28 cellular contexts compared by ENCODE assay signal in the genomic region with DNA sequence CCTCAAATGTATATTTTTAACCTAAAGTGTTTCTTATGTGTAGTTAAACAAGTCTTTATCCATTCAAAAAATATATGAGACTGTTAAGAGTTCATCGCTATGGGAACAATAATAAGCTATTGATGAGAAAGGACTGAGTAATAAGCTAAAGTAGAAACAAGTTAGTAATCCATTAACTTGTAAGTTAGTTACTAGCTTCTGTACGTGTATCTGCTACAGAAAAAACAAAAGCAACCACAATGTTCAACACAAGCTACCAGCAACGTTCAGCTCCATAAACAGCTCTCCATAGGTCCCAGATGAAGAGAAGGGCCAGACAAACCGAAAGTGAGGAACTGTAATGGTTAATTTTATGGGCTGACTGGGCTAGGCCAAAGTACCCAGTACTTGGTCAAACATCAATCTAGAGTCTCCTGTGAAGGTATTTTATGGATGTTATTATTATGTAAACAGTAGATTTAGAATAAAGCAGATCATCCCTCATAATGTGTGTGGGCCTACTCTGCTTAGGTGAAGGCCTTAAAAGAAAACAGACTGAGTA. TPM values are rescaled to one million over a fixed set of nuclear protein-coding genes. Genes with fewer than 3 reads are reported as not detected.
A peak's percentile ranks its signal among the peaks of the same experiment; 100 is the strongest.
DNase-seq lines count a peak whose midpoint lies in the region; ATAC-seq, FAIRE-seq and TF ChIP-seq lines count a peak whose summit lies in the region.
"Had no signal": no experiment of that assay in that cellular context is flagged by ENCODE, and none has a peak within 500 bp of the region (broad histone marks: within the 10 kb centered on the region; RNA-seq: fewer than 3 reads in every experiment).

No MANE protein-coding gene starts in this region.

- WGBS in K562 (ENCODE audit: insufficient coverage, low coverage, missing lambda C conversion rate) = 61% methylated on average over 4 of the region's 4 CpGs
- 29 to 60% (median 37%) methylated on average over 4 of the region's 4 CpGs for WGBS in small intestine, 3 donors

- CTCF ChIA-PET in K562 (lab: Yijun Ruan, JAX; ENCODE audit: low intra/inter-chr PET ratio) = no interaction called here

- TF ChIP-seq RAD21 in K562 (CRISPR knock-in tag; conservative IDR thresholded peaks at IDR 0.05 in 1 of 2, IDR thresholded peaks at IDR 0.05 in 1 of 2) = no peak

- no peaks in the 10 kb centered on the region for H3K79me2 ChIP-seq in K562 (ENCODE audit: control insufficient read depth, insufficient read depth, low read length)

- ATAC-seq in GM19023 (IDR thresholded peaks at IDR 0.05; ENCODE audit: unreplicated experiment) = peak; percentile 19
- ATAC-seq in HG02759 (IDR thresholded peaks at IDR 0.05; ENCODE audit: unreplicated experiment) = peak; percentile 42
- no peak for ATAC-seq in K562
- ATAC-seq in esophagus mucosa = no peak
- ATAC-seq in GM19328 (IDR thresholded peaks at IDR 0.05; ENCODE audit: unreplicated experiment) = no peak
- ATAC-seq: left lung; naive thymus-derived CD4-positive, alpha-beta T cell; Right ventricle myocardium inferior; WTC11 had no signal

- H3K4me2 ChIP-seq in K562 (ENCODE audit: insufficient read depth, low read length) = no peak overlapping the region

- no TSS peak for BruUV-seq in K562 (replicated peaks; lab: Mats Ljungman, UMichigan)

- no peak for TF ChIP-seq POLR2A in K562 (conservative IDR thresholded peaks at IDR 0.05)

- DNase-seq in K562 (ENCODE audit: extremely low read depth in 1 of 4, low spot score in 3 of 4) = no peak
- DNase-seq in small intestine = peak; percentile 81
- DNase-seq in substantia nigra (lab: John Stamatoyannopoulos, UW) = no peak
- DNase-seq: activated naive CD4-positive, alpha-beta T cell treated with anti-CD3 and anti-CD28 coated beads for 36 hours; amniotic stem cell; effector memory CD4-positive, alpha-beta T cell; EL; foreskin melanocyte; IMR-90; left lung; naive thymus-derived CD4-positive, alpha-beta T cell; NCI-H1105; NCI-H2029; NCI-H345; NCI-H82; nucleus accumbens; OCI-M1; stimulated activated naive B cell treated with anti-CD40 and anti-IgM and Interleukin-4, amounts not matched to agents 10 μg/mL and 1 μg/mL and 100 μg/mL, for 72 hours; testis had no signal

- TF ChIP-seq CTCF in K562 (IDR thresholded peaks at IDR 0.05 in 2 of 3, conservative IDR thresholded peaks at IDR 0.05 in 1 of 3; ENCODE audit: insufficient read depth in 2 of 3, low read depth in 1 of 3, low read length in 3 of 3) = no peak

- TF ChIP-seq EP300 in K562 (IDR thresholded peaks at IDR 0.05; ENCODE audit: low read length) = no peak

- H3K4me3 ChIP-seq in K562 (no peak overlapping the region), small intestine (ENCODE audit: low read depth in 1 of 2, low read length in 2 of 2) (no peak overlapping the region)
- H3K4me3 ChIP-seq: breast epithelium, left lung, skin epidermis, testis had no signal

- intact Hi-C loops in K562 (cut with micrococcal nuclease) = loop anchor here (10.0 kb wide), 1 partner anchor 505 kb away; no protein-coding TSS in a partner anchor

- no peaks in the 10 kb centered on the region for H3K27me3 ChIP-seq in K562 (ENCODE audit: control insufficient read depth in 2 of 2, insufficient read depth in 2 of 2, low read length in 2 of 2)
- no peaks in the 10 kb centered on the region for H3K27me3 ChIP-seq in small intestine (ENCODE audit: control insufficient read depth in 2 of 2, insufficient read depth in 2 of 2, low read length in 2 of 2)
- H3K27me3 ChIP-seq: breast epithelium, left lung, testis had no signal

- H3K4me1 ChIP-seq in K562 (replicated peaks in 1 of 2; ENCODE audit: control insufficient read depth in 2 of 2, insufficient read depth in 2 of 2, low read length in 2 of 2) (peaks cover 0 to 16% of the 10 kb centered on the region in 2 experiments; a peak in 4 of 5 replicates), small intestine (ENCODE audit: control insufficient read depth in 2 of 2, insufficient read depth in 1 of 2, low read depth in 1 of 2, low read length in 1 of 2) (peaks cover 0 to 2% of the 10 kb centered on the region in 2 donors)
- H3K4me1 ChIP-seq: breast epithelium, left lung, testis had no signal

- H3K9ac ChIP-seq in K562 (ENCODE audit: insufficient read depth in 1 of 2, low read depth in 2 of 2, low read length in 2 of 2) = no peak overlapping the region

- no peaks in the 10 kb centered on the region for H3K36me3 ChIP-seq in K562 (ENCODE audit: control insufficient read depth, insufficient read depth, low read length)
- H3K36me3 ChIP-seq in small intestine (ENCODE audit: control insufficient read depth in 2 of 2, insufficient read depth in 2 of 2, low read length in 2 of 2) = no peaks in the 10 kb centered on the region
- H3K36me3 ChIP-seq: breast epithelium, left lung had no signal

- H2AFZ ChIP-seq in K562 (ENCODE audit: low read depth, low read length) = peak overlapping the region; percentile 11; the same call in 1 of the 2 replicates

- in situ Hi-C loops in K562 (cut with MboI) = no loop called here

- no peaks in the 10 kb centered on the region for H4K20me1 ChIP-seq in K562 (replicated peaks; ENCODE audit: control insufficient read depth, insufficient read depth, low read length)

- no peaks in the 10 kb centered on the region for H3K9me1 ChIP-seq in K562 (ENCODE audit: control insufficient read depth, insufficient read depth, low read length)

- POLR2A ChIA-PET in K562 (lab: Yijun Ruan, JAX) = interaction anchor here (1.0 to 1.7 kb wide), 4 partner anchors 8 to 15 kb away, joined by 4 to 11 read pairs (median 6); no protein-coding TSS in a partner anchor

- H3K9me3 ChIP-seq in K562 (replicated peaks; ENCODE audit: control insufficient read depth, insufficient read depth, low read depth, low read length) (no peaks in the 10 kb centered on the region), small intestine (ENCODE audit: control insufficient read depth, low read depth) (no peaks in the 10 kb centered on the region)
- H3K9me3 ChIP-seq: breast epithelium, left lung, testis had no signal

- H3K27ac ChIP-seq in K562 (ENCODE audit: extremely low read depth, low read depth, low read length) (no peak overlapping the region), small intestine (ENCODE audit: low read depth in 1 of 2, low read length in 1 of 2) (no peak overlapping the region), substantia nigra (ENCODE audit: low read depth, low read length, poor library complexity, severe bottlenecking) (no peak overlapping the region)
- H3K27ac ChIP-seq: breast epithelium, left lung, skin epidermis, testis had no signal

- FAIRE-seq in K562 (lab: Jason Lieb, UNC) (no peak), small intestine (lab: Jason Lieb, UNC) (no peak)
- FAIRE-seq: colon had no signal

TF ChIP-seq in K562, 482 proteins besides CTCF, POLR2A, EP300 and RAD21 (continues in another document):
- TF ChIP-seq FIP1L1 (IDR thresholded peaks at IDR 0.05; ENCODE audit: low read depth, low read length, poor library complexity, severe bottlenecking) = no peak
- TF ChIP-seq, protein P1, sequence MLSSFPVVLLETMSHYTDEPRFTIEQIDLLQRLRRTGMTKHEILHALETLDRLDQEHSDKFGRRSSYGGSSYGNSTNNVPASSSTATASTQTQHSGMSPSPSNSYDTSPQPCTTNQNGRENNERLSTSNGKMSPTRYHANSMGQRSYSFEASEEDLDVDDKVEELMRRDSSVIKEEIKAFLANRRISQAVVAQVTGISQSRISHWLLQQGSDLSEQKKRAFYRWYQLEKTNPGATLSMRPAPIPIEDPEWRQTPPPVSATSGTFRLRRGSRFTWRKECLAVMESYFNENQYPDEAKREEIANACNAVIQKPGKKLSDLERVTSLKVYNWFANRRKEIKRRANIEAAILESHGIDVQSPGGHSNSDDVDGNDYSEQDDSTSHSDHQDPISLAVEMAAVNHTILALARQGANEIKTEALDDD (IDR thresholded peaks at IDR 0.05) = peak; percentile 42; the same call in 1 of the 2 replicates

RNA-seq across cellular contexts. Expression of a gene that starts 33.8 kb away (rescaled TPM):
- 50.0 and 163 TPM in 2 replicates for total RNA-seq in K562 (2011; cell fraction: chromatin; rRNA removed; ENCODE audit: low replicate concordance)
- 29.7 and 39.0 TPM in 2 replicates for total RNA-seq in K562 (2011; cell fraction: nucleolus; rRNA removed)
- 71.1 and 110 TPM in 2 replicates for total RNA-seq in K562 (2011; cell fraction: nucleoplasm; rRNA removed)
- 22.6 and 23.0 TPM in 2 replicates for total RNA-seq in K562 (2014; rRNA removed)
- 32.1 and 32.7 TPM in 2 replicates for total RNA-seq in K562 (2014; rRNA removed; fragmentation: Illumina TruSeq; extraction: Trizol)
- total RNA-seq in K562 (2015; rRNA removed; fragmentation: Illumina TruSeq; extraction: Trizol) = 24.8 and 26.4 TPM in 2 replicates
- 17.8 and 21.0 TPM in 2 replicates for total RNA-seq in K562 (2021)
- polyA plus RNA-seq in K562 (2011; rRNA removed) = 32.9 and 34.1 TPM in 2 replicates
- polyA plus RNA-seq in K562 (2011; cell fraction: cytosol; rRNA removed) = 5.9 and 15.1 TPM in 2 replicates
- polyA plus RNA-seq in K562 (2011; cell fraction: nucleus; rRNA removed) = 35.3 and 52.2 TPM in 2 replicates
- 9.8 and 10.6 TPM in 2 replicates for polyA plus RNA-seq in K562 (2012)
- polyA plus RNA-seq in K562 (2014; fragmentation: Illumina TruSeq; extraction: Trizol) = 15.6 and 19.2 TPM in 2 replicates
- 1 to 10 TPM; 7.4 to 8.4 TPM for polyA plus RNA-seq in K562 (2014; fragmentation: Nextera tagmentation; extraction: Ambion mirVana)
- polyA plus RNA-seq in K562 (2014; rRNA removed) = 17.0 and 19.2 TPM in 2 replicates
- polyA minus RNA-seq in K562 (2011; rRNA and poly(A)+ RNA removed) = 60.0 and 79.3 TPM in 2 replicates
- 14.0 and 14.7 TPM in 2 replicates for polyA minus RNA-seq in K562 (2011; cell fraction: cytosol; rRNA and poly(A)+ RNA removed)
- 78.8 and 104 TPM in 2 replicates for polyA minus RNA-seq in K562 (2011; cell fraction: nucleus; rRNA and poly(A)+ RNA removed)
- polyA plus RNA-seq in small intestine = 10 to 100 TPM; 17.4 to 48.8 (median 34.9) TPM
- total RNA-seq in esophagus mucosa = 68.7 TPM

Comparison
In these comparisons a context has a peak if more than half of its experiments do, and no peak if none do; other contexts are left out.
1. ATAC-seq: peak in GM19023 (single experiment) and HG02759 (single experiment); none in K562 (single experiment), esophagus mucosa (single experiment) and GM19328 (single experiment).